ENCODE assay signal across 8 cellular contexts in the genomic region with DNA sequence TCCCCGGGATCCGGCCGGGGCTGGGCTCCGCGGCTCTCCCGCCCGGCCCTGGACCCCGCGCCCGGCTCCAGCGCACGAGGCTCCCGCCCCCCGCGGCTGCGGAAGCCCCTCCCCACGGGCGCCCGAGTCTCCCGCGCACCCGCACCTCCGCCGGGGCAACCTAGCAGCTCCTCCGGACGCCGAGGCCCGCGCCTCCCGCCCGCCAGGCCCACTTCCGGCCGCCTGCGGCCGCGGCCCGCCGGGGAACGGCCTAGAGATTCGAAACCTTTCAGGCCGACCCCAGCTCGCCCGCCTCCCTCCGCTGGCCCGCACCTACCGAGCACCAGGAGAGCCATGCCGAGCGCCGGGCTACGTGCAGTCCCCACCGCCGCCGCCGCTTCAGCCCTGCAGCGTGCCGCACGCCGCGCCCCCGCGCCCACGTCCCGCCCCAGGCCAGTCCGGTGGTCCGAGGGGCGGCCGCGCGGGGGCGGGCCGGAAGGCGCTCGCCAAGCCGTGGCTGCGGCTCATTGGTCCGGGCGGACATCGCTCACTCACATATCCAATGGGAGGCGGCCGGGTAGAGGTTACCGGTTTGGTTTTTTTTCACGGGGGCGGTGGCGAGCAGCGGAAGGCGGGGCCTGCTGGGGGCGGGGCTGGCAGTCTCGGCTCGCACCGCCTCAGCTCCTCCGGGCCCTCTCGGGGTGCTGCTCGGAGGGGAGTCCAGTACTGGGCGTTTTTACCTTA. TPM values are rescaled to one million over a fixed set of nuclear protein-coding genes. Genes with fewer than 3 reads are reported as not detected.
A peak's percentile ranks its signal among the peaks of the same experiment; 100 is the strongest.
DNase-seq lines count a peak whose midpoint lies in the region; ATAC-seq and TF ChIP-seq lines count a peak whose summit lies in the region.

TSS of gene PDIA6 (minus strand) at position 424 of the 723 bp plus-strand sequence. CDS start at position 335, 89 bp downstream.

- 0 out of 2 replicates have a peak, but pooled peaks cover 2% of the 10 kb centered on the region for H3K27me3 ChIP-seq in BJ (ENCODE audit: control insufficient read depth, insufficient read depth, low read length)
- no peaks in the 10 kb centered on the region for H3K27me3 ChIP-seq in layer of hippocampus (ENCODE audit: control insufficient read depth, insufficient read depth, low read length)

- H3K36me3 ChIP-seq in BJ (ENCODE audit: control insufficient read depth, insufficient read depth, low read length): no peaks in the 10 kb centered on the region

- CTCF ChIA-PET in BJ (lab: Yijun Ruan, JAX): interaction anchor here (1.0 to 1.6 kb wide), 5 partner anchors 20 to 320 kb away, joined by 3 to 6 read pairs (median 5); a partner anchor contains a TSS

- POLR2A ChIA-PET in BJ (lab: Charles Lee): interaction anchor here (0.6 kb wide), 3 partner anchors 310 to 687 kb away, joined by 3 to 16 read pairs (median 4); partner anchors contain the start of gene SLC66A3

- peak within 1 kb of the TSS; percentile 81 for H3K27ac ChIP-seq in layer of hippocampus (ENCODE audit: low read depth, low read length)

- H3K4me3 ChIP-seq in BJ (ENCODE audit: low read depth, low read length) (peak within 1 kb of the TSS; percentile 82), choroid plexus epithelial cell (ENCODE audit: low read depth, low read length) (peak within 1 kb of the TSS; percentile 73)

- peak; percentile 97 for ATAC-seq in GM19324 (IDR thresholded peaks at IDR 0.05; ENCODE audit: low FRiP score, unreplicated experiment)
- peak; percentile 83 for ATAC-seq in HG03460 (IDR thresholded peaks at IDR 0.05; ENCODE audit: unreplicated experiment)

- peak; percentile 70 for DNase-seq in BJ (ENCODE audit: low read depth)
- peak; percentile 73 for DNase-seq in NCI-H524 treated with DMSO at 0.1 percent for 48 hours (lab: John Stamatoyannopoulos, UW)
- peak; percentile 93 for DNase-seq in activated CD4-positive, alpha-beta T cell treated with anti-CD3 and anti-CD28 coated beads for 4 hours
- peak; percentile 97 for DNase-seq in choroid plexus epithelial cell (ENCODE audit: low read depth)
- DNase-seq in stimulated activated CD4-positive, alpha-beta T cell treated with anti-CD3 and anti-CD28 coated beads, Interleukin-1b, Interleukin-23, amount 100 ng/mL, for 24 hours (ENCODE audit: low read depth in 4 of 4, low spot score in 1 of 4): peak; percentile 85 to 92 (median 88)

- no peak for TF ChIP-seq CTCF in BJ (IDR thresholded peaks at IDR 0.05; ENCODE audit: insufficient read depth, low read depth, low read length)
- no peak for TF ChIP-seq CTCF in choroid plexus epithelial cell (conservative IDR thresholded peaks at IDR 0.05; ENCODE audit: low read depth, low read length)

RNA-seq across cellular contexts. Expression of gene PDIA6, which starts in this region (rescaled TPM):
- 238 and 364 TPM in 2 replicates for polyA plus RNA-seq in BJ (2011; rRNA removed)
- 77.0 and 81.3 TPM in 2 replicates for polyA minus RNA-seq in BJ (2011; rRNA and poly(A)+ RNA removed)

Comparison
In these comparisons a context has a peak if more than half of its experiments do, and no peak if none do; other contexts are left out.
1. Peak in every context shown above with its lines: DNase-seq, ATAC-seq, H3K4me3 ChIP-seq and H3K27ac ChIP-seq.